17 cellular contexts compared by ENCODE assay signal in genomic region chr2:8605350-8606065, GRCh38.
DNase-seq lines count a peak whose midpoint lies in the region; ATAC-seq, FAIRE-seq and TF ChIP-seq lines count a peak whose summit lies in the region.
"Had no signal": no experiment of that assay in that cellular context is flagged by ENCODE, and none has a peak within 500 bp of the region (broad histone marks: within the 10 kb centered on the region; RNA-seq: fewer than 3 reads in every experiment).

No MANE protein-coding gene starts in this region.

- no peak for FAIRE-seq in astrocyte (lab: Jason Lieb, UNC)

- peaks cover 29% of the 10 kb centered on the region for H3K4me1 Mint-ChIP-seq in astrocyte (ENCODE audit: low read depth, unreplicated experiment)

- H3K36me3 Mint-ChIP-seq in astrocyte (ENCODE audit: low read depth, unreplicated experiment) = no peaks in the 10 kb centered on the region
- H3K36me3 Mint-ChIP-seq: CD14-positive monocyte had no signal

- no peak overlapping the region for H3K9ac ChIP-seq in astrocyte (ENCODE audit: low read length)

- no peak for TF ChIP-seq CTCF in astrocyte (IDR thresholded peaks at IDR 0.05; ENCODE audit: insufficient read depth, low read depth, low read length)

- H4K20me1 ChIP-seq in astrocyte (ENCODE audit: insufficient read depth, low read length) = no peaks in the 10 kb centered on the region

- peak; percentile 79 for DNase-seq in DMS53 (lab: John Stamatoyannopoulos, UW)
- peak; percentile 52 for DNase-seq in LHCN-M2 (ENCODE audit: low read depth)
- DNase-seq in astrocyte (ENCODE audit: low read depth) = peak; percentile 67
- peak; percentile 24 for DNase-seq in mesenteric fat pad (ENCODE audit: low spot score)
- no peak for DNase-seq in KG1 (lab: John Stamatoyannopoulos, UW)
- no peak for DNase-seq in stimulated activated CD4-positive, alpha-beta T cell treated with anti-CD3 and anti-CD28 coated beads, Interleukin-4, amount 100 ng/mL, for 4 hours
- DNase-seq: activated naive CD4-positive, alpha-beta T cell; central memory CD4-positive, alpha-beta T cell; left cardiac atrium; naive thymus-derived CD4-positive, alpha-beta T cell; NCI-H1436 treated with DMSO at 0.1 percent for 48 hours; NCI-H526; SJCRH30; stimulated activated CD4-positive, alpha-beta T cell treated with anti-CD3 and anti-CD28 coated beads, Interleukin-2, amount 100 ng/mL, for 48 hours; stimulated activated naive CD4-positive, alpha-beta T cell had no signal

- peaks cover 16% of the 10 kb centered on the region for H3K27me3 Mint-ChIP-seq in astrocyte (ENCODE audit: low read depth, unreplicated experiment)

- no peak overlapping the region for H3K27ac Mint-ChIP-seq in astrocyte (ENCODE audit: unreplicated experiment)
- H3K27ac Mint-ChIP-seq: naive thymus-derived CD4-positive, alpha-beta T cell had no signal

- H3K79me2 ChIP-seq in astrocyte (ENCODE audit: insufficient read depth, low read length) = no peaks in the 10 kb centered on the region

- H3K36me3 ChIP-seq in astrocyte (ENCODE audit: insufficient read depth, low read length) = no peaks in the 10 kb centered on the region
- H3K36me3 ChIP-seq: SJCRH30 had no signal

- H3K4me2 ChIP-seq in astrocyte (ENCODE audit: low read length) = no peak overlapping the region

- no peak for ATAC-seq in GM18868 (IDR thresholded peaks at IDR 0.05; ENCODE audit: unreplicated experiment)
- ATAC-seq: left cardiac atrium; naive thymus-derived CD4-positive, alpha-beta T cell had no signal

- no peak overlapping the region for H2AFZ ChIP-seq in astrocyte (ENCODE audit: low read depth, low read length)

- no peak overlapping the region for H3K4me3 ChIP-seq in astrocyte (ENCODE audit: insufficient read depth, low read depth, low read length)
- H3K4me3 ChIP-seq: SJCRH30 had no signal

- peaks cover under 1% of the 10 kb centered on the region for H3K9me3 Mint-ChIP-seq in astrocyte (ENCODE audit: unreplicated experiment)

- no peak overlapping the region for H3K27ac ChIP-seq in astrocyte (ENCODE audit: low read depth, low read length)
- H3K27ac ChIP-seq: SJCRH30 had no signal

- H3K27me3 ChIP-seq in astrocyte (ENCODE audit: insufficient read depth, low read length) = no peaks in the 10 kb centered on the region
- H3K27me3 ChIP-seq: SJCRH30 had no signal

- peaks cover 17% of the 10 kb centered on the region for H3K4me1 ChIP-seq in astrocyte (ENCODE audit: insufficient read depth, low read length)
- H3K4me1 ChIP-seq: SJCRH30 had no signal

- H3K4me3 Mint-ChIP-seq in astrocyte (ENCODE audit: unreplicated experiment) = no peak overlapping the region
- H3K4me3 Mint-ChIP-seq: CD14-positive monocyte; naive thymus-derived CD4-positive, alpha-beta T cell had no signal

- H3K9me3 ChIP-seq in astrocyte (ENCODE audit: insufficient read depth, low read depth, low read length) = no peaks in the 10 kb centered on the region
- H3K9me3 ChIP-seq: SJCRH30 had no signal

Comparison
In these comparisons a context has a peak if more than half of its experiments do, and no peak if none do; other contexts are left out.
1. DNase-seq: peak in DMS53 (single experiment), LHCN-M2 (single experiment), astrocyte (single experiment) and mesenteric fat pad (single experiment); none in KG1 (single experiment) and stimulated activated CD4-positive, alpha-beta T cell treated with anti-CD3 and anti-CD28 coated beads, Interleukin-4, amount 100 ng/mL, for 4 hours (0 of 2).